ENCODE assay signal across 29 cellular contexts in genomic region chr3:34283743-34284142, GRCh38.
"Had no signal": no experiment of that assay in that cellular context is flagged by ENCODE, and none has a peak within 500 bp of the region (broad histone marks: within the 10 kb centered on the region; RNA-seq: fewer than 3 reads in every experiment).

No MANE protein-coding gene starts in this region.

- H3K27me3 Mint-ChIP-seq: activated CD4-positive, alpha-beta memory T cell treated with anti-CD3 and anti-CD28 coated beads for 36 hours; activated naive CD8-positive, alpha-beta T cell treated with anti-CD3 and anti-CD28 coated beads for 36 hours had no signal

- H3K27ac Mint-ChIP-seq: activated CD4-positive, alpha-beta memory T cell treated with anti-CD3 and anti-CD28 coated beads for 36 hours; activated CD4-positive, alpha-beta T cell treated with anti-CD3 and anti-CD28 coated beads for 36 hours; activated naive CD8-positive, alpha-beta T cell treated with anti-CD3 and anti-CD28 coated beads for 36 hours; WTC11 had no signal

- ATAC-seq: activated CD4-positive, alpha-beta T cell treated with anti-CD3 and anti-CD28 coated beads for 36 hours; activated CD4-positive, CD25-positive, alpha-beta regulatory T cell treated with anti-CD3 and anti-CD28 coated beads, Interleukin-2, amount 50 U/mL, for 24 hours; activated T-cell treated with anti-CD3 and anti-CD28 coated beads, Interleukin-2, amount 50 U/mL, for 4 hours; Panc1; WTC11 had no signal

- H3K9me3 Mint-ChIP-seq: activated naive CD8-positive, alpha-beta T cell treated with anti-CD3 and anti-CD28 coated beads for 36 hours; activated T-cell treated with anti-CD3 and anti-CD28 coated beads, Interleukin-2, amount 50 U/mL, for 4 hours had no signal

- DNase-seq: activated CD4-positive, alpha-beta memory T cell treated with anti-CD3 and anti-CD28 coated beads for 36 hours; activated CD4-positive, alpha-beta T cell treated with anti-CD3 and anti-CD28 coated beads for 36 hours; activated CD4-positive, alpha-beta T cell treated with anti-CD3 and anti-CD28 coated beads, Interleukin-2, amount 50 U/mL, for 1 hour; activated CD8-positive, alpha-beta memory T cell treated with anti-CD3 and anti-CD28 coated beads, Interleukin-2, amount 50 U/mL, for 4 hours; activated effector memory CD4-positive, alpha-beta T cell treated with Interleukin-2 at 50 U/mL for 16 hours; activated naive CD4-positive, alpha-beta T cell treated with anti-CD3 and anti-CD28 coated beads, Interleukin-2, amount 50 U/mL, for 16 hours; activated naive CD8-positive, alpha-beta T cell treated with anti-CD3 and anti-CD28 coated beads for 36 hours; activated T-cell treated with anti-CD3 and anti-CD28 coated beads for 4 hours; activated T-cell treated with anti-CD3 and anti-CD28 coated beads, Interleukin-2, amount 50 U/mL, for 4 hours; amniotic stem cell; aorta; caudate nucleus; cerebellar nuclear complex; Kasumi-1; KG1; MM.1S; MV-4-11; NCI-H1092; NCI-H1436 treated with DMSO at 0.1 percent for 48 hours; NCI-H1694 treated with DMSO at 0.1 percent for 48 hours; NCI-H2029; NCI-H345; NCI-H524 treated with DMSO at 0.1 percent for 48 hours; SHP77; SJCRH30; T1000 had no signal

- H3K9me3 ChIP-seq: SJCRH30 had no signal

- H3K4me3 Mint-ChIP-seq: activated CD4-positive, alpha-beta memory T cell treated with anti-CD3 and anti-CD28 coated beads for 36 hours; activated CD4-positive, alpha-beta T cell treated with anti-CD3 and anti-CD28 coated beads for 36 hours; activated naive CD8-positive, alpha-beta T cell treated with anti-CD3 and anti-CD28 coated beads for 36 hours; activated T-cell treated with anti-CD3 and anti-CD28 coated beads, Interleukin-2, amount 50 U/mL, for 4 hours; WTC11 had no signal

- H3K27me3 ChIP-seq: SJCRH30 had no signal

- H3K4me3 ChIP-seq: SJCRH30 had no signal

- H3K36me3 Mint-ChIP-seq: activated CD4-positive, alpha-beta memory T cell treated with anti-CD3 and anti-CD28 coated beads for 36 hours; activated naive CD8-positive, alpha-beta T cell treated with anti-CD3 and anti-CD28 coated beads for 36 hours; WTC11 had no signal

- H3K4me1 Mint-ChIP-seq: activated CD4-positive, alpha-beta T cell treated with anti-CD3 and anti-CD28 coated beads for 36 hours; activated naive CD8-positive, alpha-beta T cell treated with anti-CD3 and anti-CD28 coated beads for 36 hours had no signal

- H3K36me3 ChIP-seq: SJCRH30 had no signal

- H3K27ac ChIP-seq: SJCRH30 had no signal

- H3K4me1 ChIP-seq: SJCRH30 had no signal
